Comparison of ENCODE assay signal across 8 cellular contexts in the genomic region with DNA sequence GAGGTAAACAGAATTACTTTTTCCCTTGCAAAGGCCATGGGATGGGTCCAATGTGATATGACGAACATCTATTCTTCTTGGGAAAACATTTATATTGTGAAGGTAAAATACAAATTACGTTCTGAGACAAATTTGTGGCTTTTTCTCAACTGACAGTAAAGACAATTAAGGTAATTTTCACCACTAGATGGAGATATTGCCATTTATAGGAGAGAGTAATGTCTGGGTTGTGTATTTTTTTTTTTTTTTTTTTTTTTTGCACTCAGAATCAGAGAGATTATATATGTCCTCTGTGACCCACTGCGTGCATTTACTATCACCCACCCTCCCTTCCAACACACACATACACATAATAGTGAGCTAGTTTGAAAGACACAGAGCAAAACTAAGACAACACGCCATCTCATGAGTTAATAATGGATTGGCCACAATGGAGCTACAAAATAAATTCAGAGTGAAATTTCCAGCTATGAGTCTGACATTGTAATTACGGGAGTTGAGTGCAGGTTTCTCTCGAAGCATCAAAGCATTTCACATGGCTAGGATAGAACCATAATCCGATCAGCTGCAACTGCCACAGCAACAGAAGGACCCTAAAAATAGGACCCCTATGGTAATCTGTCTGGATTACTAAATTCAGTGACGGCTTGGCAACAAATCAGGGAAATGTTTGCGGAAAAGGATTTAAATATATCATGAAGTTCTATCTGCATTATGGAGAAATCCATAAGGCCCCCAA. TPM values are rescaled to one million over a fixed set of nuclear protein-coding genes. Genes with fewer than 3 reads are reported as not detected.
DNase-seq lines count a peak whose midpoint lies in the region; ATAC-seq and TF ChIP-seq lines count a peak whose summit lies in the region.

No MANE protein-coding gene starts in this region.

- H3K4me3 ChIP-seq in fibroblast of mammary gland (ENCODE audit: control insufficient read depth, low read depth, low read length) (no peak overlapping the region), right cardiac atrium (ENCODE audit: low read length) (no peak overlapping the region)

- peaks cover 3% of the 10 kb centered on the region for H3K27me3 Mint-ChIP-seq in activated CD4-positive, alpha-beta T cell treated with anti-CD3 and anti-CD28 coated beads for 36 hours

- no peak for DNase-seq in activated CD4-positive, alpha-beta T cell treated with anti-CD3 and anti-CD28 coated beads for 36 hours
- DNase-seq in activated CD4-positive, alpha-beta T cell treated with anti-CD3 and anti-CD28 coated beads for 4 hours = no peak
- peak; percentile 49 for DNase-seq in KBM-7
- peak; percentile 76 for DNase-seq in SK-MEL-5 (ENCODE audit: low read depth, low spot score)
- DNase-seq in fibroblast of mammary gland (ENCODE audit: low read depth) = peak; percentile 59
- DNase-seq in stimulated activated effector memory CD8-positive, alpha-beta T cell treated with anti-CD3 and anti-CD28 coated beads, Interleukin-12 subunit alpha, Interleukin-12 subunit beta, amount 100 ng/mL, for 72 hours (ENCODE audit: low spot score in 2 of 2) = no peak
- no peak for DNase-seq in GOT3 (lab: John Stamatoyannopoulos, UW)
- no peak for DNase-seq in right cardiac atrium

- TF ChIP-seq CTCF in fibroblast of mammary gland (conservative IDR thresholded peaks at IDR 0.05; ENCODE audit: control insufficient read depth, insufficient read depth, low read depth, low read length) = peak; percentile 67

- H3K27ac Mint-ChIP-seq in activated CD4-positive, alpha-beta T cell treated with anti-CD3 and anti-CD28 coated beads for 36 hours = no peak overlapping the region
- H3K27ac Mint-ChIP-seq in stimulated activated effector memory CD8-positive, alpha-beta T cell treated with anti-CD3 and anti-CD28 coated beads, Interleukin-12 subunit alpha, Interleukin-12 subunit beta, amount 100 ng/mL, for 72 hours = no peak overlapping the region

- POLR2A ChIA-PET in activated CD4-positive, alpha-beta T cell treated with anti-CD3 and anti-CD28 coated beads for 36 hours (lab: Charles Lee) = no interaction called here

- no peak overlapping the region for H3K27ac ChIP-seq in right cardiac atrium (ENCODE audit: low read length)

- H3K36me3 Mint-ChIP-seq in activated CD4-positive, alpha-beta T cell treated with anti-CD3 and anti-CD28 coated beads for 36 hours (ENCODE audit: low read depth) = no peaks in the 10 kb centered on the region
- peaks cover 6% of the 10 kb centered on the region for H3K36me3 Mint-ChIP-seq in stimulated activated effector memory CD8-positive, alpha-beta T cell treated with anti-CD3 and anti-CD28 coated beads, Interleukin-12 subunit alpha, Interleukin-12 subunit beta, amount 100 ng/mL, for 72 hours

- no peak overlapping the region for H3K4me3 Mint-ChIP-seq in activated CD4-positive, alpha-beta T cell treated with anti-CD3 and anti-CD28 coated beads for 36 hours
- H3K4me3 Mint-ChIP-seq in stimulated activated effector memory CD8-positive, alpha-beta T cell treated with anti-CD3 and anti-CD28 coated beads, Interleukin-12 subunit alpha, Interleukin-12 subunit beta, amount 100 ng/mL, for 72 hours = no peak overlapping the region

- no peaks in the 10 kb centered on the region for H3K27me3 ChIP-seq in right cardiac atrium (ENCODE audit: control insufficient read depth, insufficient read depth)

- no peaks in the 10 kb centered on the region for H3K4me1 Mint-ChIP-seq in activated CD4-positive, alpha-beta T cell treated with anti-CD3 and anti-CD28 coated beads for 36 hours
- H3K4me1 Mint-ChIP-seq in stimulated activated effector memory CD8-positive, alpha-beta T cell treated with anti-CD3 and anti-CD28 coated beads, Interleukin-12 subunit alpha, Interleukin-12 subunit beta, amount 100 ng/mL, for 72 hours = peaks cover 4% of the 10 kb centered on the region

- intact Hi-C loops in activated CD4-positive, alpha-beta T cell treated with anti-CD3 and anti-CD28 coated beads for 36 hours (cut with DNase I, micrococcal nuclease) = loop anchor here (1.0 to 5.0 kb wide), 6 partner anchors 365 to 1541 kb away; no protein-coding TSS in a partner anchor
- intact Hi-C loops in right cardiac atrium (cut with DNase I) = loop anchor here in 1 of 4 donors (5.0 kb wide), 1 partner anchor 1541 kb away; no protein-coding TSS in a partner anchor

- H3K9me3 ChIP-seq in right cardiac atrium (ENCODE audit: control insufficient read depth, low read length) = no peaks in the 10 kb centered on the region

- WGBS in right cardiac atrium = 37% methylated on average over 9 of the region's 9 CpGs

- H3K9me3 Mint-ChIP-seq in activated CD4-positive, alpha-beta T cell treated with anti-CD3 and anti-CD28 coated beads for 36 hours (ENCODE audit: low read depth) = no peaks in the 10 kb centered on the region
- no peaks in the 10 kb centered on the region for H3K9me3 Mint-ChIP-seq in stimulated activated effector memory CD8-positive, alpha-beta T cell treated with anti-CD3 and anti-CD28 coated beads, Interleukin-12 subunit alpha, Interleukin-12 subunit beta, amount 100 ng/mL, for 72 hours

- CTCF ChIA-PET in activated CD4-positive, alpha-beta T cell treated with anti-CD3 and anti-CD28 coated beads for 36 hours (lab: Charles Lee) = interaction anchor here (0.6 to 2.1 kb wide), 21 partner anchors 11 to 1369 kb away, joined by 3 to 8 read pairs (median 4); no protein-coding TSS in a partner anchor

- no peaks in the 10 kb centered on the region for H3K4me1 ChIP-seq in right cardiac atrium (ENCODE audit: control insufficient read depth, insufficient read depth, low read length)

- in situ Hi-C loops in KBM-7 (cut with MboI; ENCODE audit: low pct_unique_long_range_greater_than_20kb, low sequenced_read_pairs) = no loop called here
- in situ Hi-C loops in SK-MEL-5 (cut with HindIII; ENCODE audit: low pct_unique_long_range_greater_than_20kb, low sequenced_read_pairs) = no loop called here

- ATAC-seq in activated CD4-positive, alpha-beta T cell treated with anti-CD3 and anti-CD28 coated beads for 36 hours = peak; percentile 47
- ATAC-seq in stimulated activated effector memory CD8-positive, alpha-beta T cell treated with anti-CD3 and anti-CD28 coated beads, Interleukin-12 subunit alpha, Interleukin-12 subunit beta, amount 100 ng/mL, for 72 hours = peak; percentile 79
- no peak for ATAC-seq in right cardiac atrium

RNA-seq across cellular contexts. Expression of a gene that starts 49.2 kb away (rescaled TPM):
- total RNA-seq in activated CD4-positive, alpha-beta T cell treated with anti-CD3 and anti-CD28 coated beads for 36 hours = 10 to 100 TPM; 26.0 to 30.9 TPM
- total RNA-seq in SK-MEL-5 (2014; rRNA removed; shearing (Covaris generic)) = 25.0 and 27.0 TPM in 2 replicates
- 33.8 and 36.9 TPM in 2 replicates for polyA plus RNA-seq in SK-MEL-5 (2015; cell fraction: cytosol; rRNA removed)
- polyA plus RNA-seq in SK-MEL-5 (2015; cell fraction: nucleus; rRNA removed) = 30.3 and 36.5 TPM in 2 replicates
- total RNA-seq in right cardiac atrium = 100 to 1,000 TPM in 1 of 4 donors, 10 to 100 TPM in 3; 46.7 to 120 (median 83.4) TPM
- polyA plus RNA-seq in right cardiac atrium = 139 TPM

Comparison
In these comparisons a context has a peak if more than half of its experiments do, and no peak if none do; other contexts are left out.
1. ATAC-seq: peak in activated CD4-positive, alpha-beta T cell treated with anti-CD3 and anti-CD28 coated beads for 36 hours (single experiment) and stimulated activated effector memory CD8-positive, alpha-beta T cell treated with anti-CD3 and anti-CD28 coated beads, Interleukin-12 subunit alpha, Interleukin-12 subunit beta, amount 100 ng/mL, for 72 hours (single experiment); none in right cardiac atrium (0 of 2).
2. DNase-seq: peak in KBM-7 (single experiment), SK-MEL-5 (single experiment) and fibroblast of mammary gland (single experiment); none in activated CD4-positive, alpha-beta T cell treated with anti-CD3 and anti-CD28 coated beads for 36 hours (single experiment), activated CD4-positive, alpha-beta T cell treated with anti-CD3 and anti-CD28 coated beads for 4 hours (0 of 2), stimulated activated effector memory CD8-positive, alpha-beta T cell treated with anti-CD3 and anti-CD28 coated beads, Interleukin-12 subunit alpha, Interleukin-12 subunit beta, amount 100 ng/mL, for 72 hours (0 of 2), GOT3 (single experiment) and right cardiac atrium (0 of 3).